1 cellular context compared by ENCODE assay signal in genomic region chr12:6492838-6493579, GRCh38.
TF ChIP-seq lines count a peak whose summit lies in the region.

TSS of gene MRPL51 (minus strand) at chr12:6493262. CDS start at chr12:6493136, 126 bp downstream.

TF ChIP-seq in K562, 482 proteins besides CTCF, POLR2A, EP300 and RAD21 (continued from another document and continues in another):
- TF ChIP-seq PTRF (tag; IDR thresholded peaks at IDR 0.05) (no peak), PURB (CRISPR knock-in tag; IDR thresholded peaks at IDR 0.05; ENCODE audit: low read depth) (no peak), SUPT5H (IDR thresholded peaks at IDR 0.05) (peak; percentile 87), PKNOX1 (IDR thresholded peaks at IDR 0.05) (peak; percentile 56), MTA2 (IDR thresholded peaks at IDR 0.05; ENCODE audit: low read depth) (no peak), TEAD4 (IDR thresholded peaks at IDR 0.05; ENCODE audit: low read length) (no peak), TEAD4 (CRISPR knock-in tag; IDR thresholded peaks at IDR 0.05; ENCODE audit: borderline replicate concordance) (no peak), CBFB (CRISPR knock-in tag; IDR thresholded peaks at IDR 0.05) (no peak), SPI1 (IDR thresholded peaks at IDR 0.05; ENCODE audit: borderline replicate concordance, low read depth, low read length) (no peak), GTF2A2 (tag; IDR thresholded peaks at IDR 0.05) (no peak), NONO (IDR thresholded peaks at IDR 0.05; ENCODE audit: low read depth in 2 of 2, low read length in 1 of 2) (no peak), SNIP1 (IDR thresholded peaks at IDR 0.05; ENCODE audit: low read depth) (no peak), SAFB2 (IDR thresholded peaks at IDR 0.05; ENCODE audit: borderline replicate concordance, low read depth, low read length, severe bottlenecking) (no peak), DDX20 (tag; IDR thresholded peaks at IDR 0.05; ENCODE audit: low read depth) (no peak), KLF10 (CRISPR knock-in tag; IDR thresholded peaks at IDR 0.05) (no peak), E4F1 (CRISPR knock-in tag; IDR thresholded peaks at IDR 0.05; ENCODE audit: borderline replicate concordance) (no peak), ZBED1 (IDR thresholded peaks at IDR 0.05) (no peak), BMI1 (IDR thresholded peaks at IDR 0.05; ENCODE audit: low read length) (no peak), HIVEP1 (CRISPR knock-in tag; IDR thresholded peaks at IDR 0.05) (no peak), TAF1 (IDR thresholded peaks at IDR 0.05; ENCODE audit: control insufficient read depth, extremely low read depth, insufficient read depth, low read length, severe bottlenecking) (peak; percentile 88), RUNX1 (IDR thresholded peaks at IDR 0.05; ENCODE audit: low read depth) (no peak), MYC (IDR thresholded peaks at IDR 0.05; ENCODE audit: low read depth, low read length) (peak; percentile 56), MYC (CRISPR knock-in tag; IDR thresholded peaks at IDR 0.05; ENCODE audit: borderline replicate concordance, low read depth) (no peak), SRSF1 (IDR thresholded peaks at IDR 0.05; ENCODE audit: low read depth, low read length) (no peak), CHCHD3 (CRISPR knock-in tag; IDR thresholded peaks at IDR 0.05) (no peak), TSC22D4 (tag; IDR thresholded peaks at IDR 0.05) (no peak), BRD4 (IDR thresholded peaks at IDR 0.05) (no peak), SMAD2 (IDR thresholded peaks at IDR 0.05; ENCODE audit: low read depth, low read length) (no peak), ZNF77 (CRISPR knock-in tag; IDR thresholded peaks at IDR 0.05) (no peak), SMAD1 (IDR thresholded peaks at IDR 0.05; ENCODE audit: low read depth, low read length, partially characterized antibody) (peak; percentile 28), CREM (IDR thresholded peaks at IDR 0.05; ENCODE audit: low read depth) (peak; percentile 74), L3MBTL2 (IDR thresholded peaks at IDR 0.05) (no peak), ZNF695 (CRISPR knock-in tag; IDR thresholded peaks at IDR 0.05) (no peak), HSF4 (CRISPR knock-in tag; IDR thresholded peaks at IDR 0.05; ENCODE audit: borderline replicate concordance) (no peak), ZNF639 (CRISPR knock-in tag; conservative IDR thresholded peaks at IDR 0.05 in 1 of 2, IDR thresholded peaks at IDR 0.05 in 1 of 2) (peak in 1 of 2 experiments; percentile 36; a peak in 1 of 4 replicates), KDM2B (CRISPR knock-in tag; IDR thresholded peaks at IDR 0.05) (no peak), ZNF146 (CRISPR knock-in tag; IDR thresholded peaks at IDR 0.05; ENCODE audit: unreplicated experiment) (no peak), ZNF696 (CRISPR knock-in tag; conservative IDR thresholded peaks at IDR 0.05) (no peak), CCAR2 (IDR thresholded peaks at IDR 0.05; ENCODE audit: low read depth, low read length) (no peak), CBFA2T3 (IDR thresholded peaks at IDR 0.05) (no peak), MTF1 (CRISPR knock-in tag; IDR thresholded peaks at IDR 0.05; ENCODE audit: borderline replicate concordance) (no peak)
- TF ChIP-seq, protein P1, sequence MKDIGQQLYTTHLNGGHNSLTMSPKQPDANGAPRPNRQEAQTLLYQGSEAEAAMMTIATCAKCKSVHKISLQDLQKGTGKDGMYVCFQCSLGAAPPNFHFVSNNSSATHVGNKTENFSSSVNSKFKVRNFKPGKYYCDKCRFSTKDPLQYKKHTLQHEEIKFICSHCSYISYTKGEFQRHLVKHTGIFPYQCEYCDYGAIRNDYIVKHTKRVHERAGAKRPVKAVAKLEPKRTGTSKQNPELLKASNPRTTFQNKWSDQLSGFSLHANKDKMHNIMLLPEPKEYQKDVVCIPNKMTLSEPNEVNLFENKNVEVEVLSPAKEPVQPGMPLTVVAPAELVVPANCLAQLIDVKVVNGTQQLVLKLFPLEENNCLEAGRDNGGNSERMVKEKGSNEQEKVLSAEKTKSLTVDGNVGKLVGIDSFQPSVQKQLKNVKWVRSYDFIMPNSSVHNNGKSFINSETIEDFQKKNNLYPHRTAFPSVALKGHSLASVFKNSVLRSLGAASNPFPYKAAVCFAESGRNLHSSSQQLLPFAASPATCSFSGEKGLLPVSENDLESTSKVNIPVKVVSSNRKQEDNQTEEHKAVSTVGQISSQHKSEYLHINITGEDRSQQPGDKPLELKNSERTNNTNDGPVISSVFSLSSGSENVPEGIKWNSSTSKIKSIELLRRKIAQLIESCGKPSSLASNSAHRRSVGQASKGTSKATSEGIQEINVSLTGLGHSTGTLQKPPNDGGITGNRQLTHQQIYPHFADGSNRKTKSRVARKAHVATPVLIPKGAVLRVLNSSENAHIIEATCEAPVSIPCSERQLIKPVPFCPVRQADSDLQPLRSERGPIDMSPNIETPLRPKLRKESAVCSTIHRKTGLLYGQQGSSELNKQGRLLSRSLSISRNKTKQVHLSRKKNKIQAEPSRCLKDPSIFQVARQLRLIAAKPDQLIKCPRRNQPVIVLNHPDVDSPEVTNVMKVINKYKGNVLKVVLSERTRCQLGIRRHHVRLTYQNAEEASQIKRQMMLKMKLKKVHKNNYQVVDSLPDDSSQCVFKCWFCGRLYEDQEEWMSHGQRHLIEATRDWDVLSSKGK (CRISPR knock-in tag; IDR thresholded peaks at IDR 0.05), result no peak
- TF ChIP-seq, protein P2, sequence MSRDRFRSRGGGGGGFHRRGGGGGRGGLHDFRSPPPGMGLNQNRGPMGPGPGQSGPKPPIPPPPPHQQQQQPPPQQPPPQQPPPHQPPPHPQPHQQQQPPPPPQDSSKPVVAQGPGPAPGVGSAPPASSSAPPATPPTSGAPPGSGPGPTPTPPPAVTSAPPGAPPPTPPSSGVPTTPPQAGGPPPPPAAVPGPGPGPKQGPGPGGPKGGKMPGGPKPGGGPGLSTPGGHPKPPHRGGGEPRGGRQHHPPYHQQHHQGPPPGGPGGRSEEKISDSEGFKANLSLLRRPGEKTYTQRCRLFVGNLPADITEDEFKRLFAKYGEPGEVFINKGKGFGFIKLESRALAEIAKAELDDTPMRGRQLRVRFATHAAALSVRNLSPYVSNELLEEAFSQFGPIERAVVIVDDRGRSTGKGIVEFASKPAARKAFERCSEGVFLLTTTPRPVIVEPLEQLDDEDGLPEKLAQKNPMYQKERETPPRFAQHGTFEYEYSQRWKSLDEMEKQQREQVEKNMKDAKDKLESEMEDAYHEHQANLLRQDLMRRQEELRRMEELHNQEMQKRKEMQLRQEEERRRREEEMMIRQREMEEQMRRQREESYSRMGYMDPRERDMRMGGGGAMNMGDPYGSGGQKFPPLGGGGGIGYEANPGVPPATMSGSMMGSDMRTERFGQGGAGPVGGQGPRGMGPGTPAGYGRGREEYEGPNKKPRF (IDR thresholded peaks at IDR 0.05; ENCODE audit: low read depth, low read length), result no peak
- TF ChIP-seq, protein P3, sequence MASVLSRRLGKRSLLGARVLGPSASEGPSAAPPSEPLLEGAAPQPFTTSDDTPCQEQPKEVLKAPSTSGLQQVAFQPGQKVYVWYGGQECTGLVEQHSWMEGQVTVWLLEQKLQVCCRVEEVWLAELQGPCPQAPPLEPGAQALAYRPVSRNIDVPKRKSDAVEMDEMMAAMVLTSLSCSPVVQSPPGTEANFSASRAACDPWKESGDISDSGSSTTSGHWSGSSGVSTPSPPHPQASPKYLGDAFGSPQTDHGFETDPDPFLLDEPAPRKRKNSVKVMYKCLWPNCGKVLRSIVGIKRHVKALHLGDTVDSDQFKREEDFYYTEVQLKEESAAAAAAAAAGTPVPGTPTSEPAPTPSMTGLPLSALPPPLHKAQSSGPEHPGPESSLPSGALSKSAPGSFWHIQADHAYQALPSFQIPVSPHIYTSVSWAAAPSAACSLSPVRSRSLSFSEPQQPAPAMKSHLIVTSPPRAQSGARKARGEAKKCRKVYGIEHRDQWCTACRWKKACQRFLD (CRISPR knock-in tag; IDR thresholded peaks at IDR 0.05), result peak; percentile 69; the same call in 1 of the 2 replicates
- TF ChIP-seq, protein P4, sequence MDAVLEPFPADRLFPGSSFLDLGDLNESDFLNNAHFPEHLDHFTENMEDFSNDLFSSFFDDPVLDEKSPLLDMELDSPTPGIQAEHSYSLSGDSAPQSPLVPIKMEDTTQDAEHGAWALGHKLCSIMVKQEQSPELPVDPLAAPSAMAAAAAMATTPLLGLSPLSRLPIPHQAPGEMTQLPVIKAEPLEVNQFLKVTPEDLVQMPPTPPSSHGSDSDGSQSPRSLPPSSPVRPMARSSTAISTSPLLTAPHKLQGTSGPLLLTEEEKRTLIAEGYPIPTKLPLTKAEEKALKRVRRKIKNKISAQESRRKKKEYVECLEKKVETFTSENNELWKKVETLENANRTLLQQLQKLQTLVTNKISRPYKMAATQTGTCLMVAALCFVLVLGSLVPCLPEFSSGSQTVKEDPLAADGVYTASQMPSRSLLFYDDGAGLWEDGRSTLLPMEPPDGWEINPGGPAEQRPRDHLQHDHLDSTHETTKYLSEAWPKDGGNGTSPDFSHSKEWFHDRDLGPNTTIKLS (IDR thresholded peaks at IDR 0.05; ENCODE audit: borderline replicate concordance, low read depth), result no peak
- TF ChIP-seq, protein P5, sequence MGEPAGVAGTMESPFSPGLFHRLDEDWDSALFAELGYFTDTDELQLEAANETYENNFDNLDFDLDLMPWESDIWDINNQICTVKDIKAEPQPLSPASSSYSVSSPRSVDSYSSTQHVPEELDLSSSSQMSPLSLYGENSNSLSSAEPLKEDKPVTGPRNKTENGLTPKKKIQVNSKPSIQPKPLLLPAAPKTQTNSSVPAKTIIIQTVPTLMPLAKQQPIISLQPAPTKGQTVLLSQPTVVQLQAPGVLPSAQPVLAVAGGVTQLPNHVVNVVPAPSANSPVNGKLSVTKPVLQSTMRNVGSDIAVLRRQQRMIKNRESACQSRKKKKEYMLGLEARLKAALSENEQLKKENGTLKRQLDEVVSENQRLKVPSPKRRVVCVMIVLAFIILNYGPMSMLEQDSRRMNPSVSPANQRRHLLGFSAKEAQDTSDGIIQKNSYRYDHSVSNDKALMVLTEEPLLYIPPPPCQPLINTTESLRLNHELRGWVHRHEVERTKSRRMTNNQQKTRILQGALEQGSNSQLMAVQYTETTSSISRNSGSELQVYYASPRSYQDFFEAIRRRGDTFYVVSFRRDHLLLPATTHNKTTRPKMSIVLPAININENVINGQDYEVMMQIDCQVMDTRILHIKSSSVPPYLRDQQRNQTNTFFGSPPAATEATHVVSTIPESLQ (CRISPR knock-in tag; IDR thresholded peaks at IDR 0.05), result no peak
- TF ChIP-seq, protein P6, sequence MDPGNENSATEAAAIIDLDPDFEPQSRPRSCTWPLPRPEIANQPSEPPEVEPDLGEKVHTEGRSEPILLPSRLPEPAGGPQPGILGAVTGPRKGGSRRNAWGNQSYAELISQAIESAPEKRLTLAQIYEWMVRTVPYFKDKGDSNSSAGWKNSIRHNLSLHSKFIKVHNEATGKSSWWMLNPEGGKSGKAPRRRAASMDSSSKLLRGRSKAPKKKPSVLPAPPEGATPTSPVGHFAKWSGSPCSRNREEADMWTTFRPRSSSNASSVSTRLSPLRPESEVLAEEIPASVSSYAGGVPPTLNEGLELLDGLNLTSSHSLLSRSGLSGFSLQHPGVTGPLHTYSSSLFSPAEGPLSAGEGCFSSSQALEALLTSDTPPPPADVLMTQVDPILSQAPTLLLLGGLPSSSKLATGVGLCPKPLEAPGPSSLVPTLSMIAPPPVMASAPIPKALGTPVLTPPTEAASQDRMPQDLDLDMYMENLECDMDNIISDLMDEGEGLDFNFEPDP (CRISPR knock-in tag; IDR thresholded peaks at IDR 0.05), result no peak
- TF ChIP-seq, protein P7, sequence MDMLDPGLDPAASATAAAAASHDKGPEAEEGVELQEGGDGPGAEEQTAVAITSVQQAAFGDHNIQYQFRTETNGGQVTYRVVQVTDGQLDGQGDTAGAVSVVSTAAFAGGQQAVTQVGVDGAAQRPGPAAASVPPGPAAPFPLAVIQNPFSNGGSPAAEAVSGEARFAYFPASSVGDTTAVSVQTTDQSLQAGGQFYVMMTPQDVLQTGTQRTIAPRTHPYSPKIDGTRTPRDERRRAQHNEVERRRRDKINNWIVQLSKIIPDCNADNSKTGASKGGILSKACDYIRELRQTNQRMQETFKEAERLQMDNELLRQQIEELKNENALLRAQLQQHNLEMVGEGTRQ (CRISPR knock-in tag; IDR thresholded peaks at IDR 0.05), result no peak
- TF ChIP-seq, protein P8, sequence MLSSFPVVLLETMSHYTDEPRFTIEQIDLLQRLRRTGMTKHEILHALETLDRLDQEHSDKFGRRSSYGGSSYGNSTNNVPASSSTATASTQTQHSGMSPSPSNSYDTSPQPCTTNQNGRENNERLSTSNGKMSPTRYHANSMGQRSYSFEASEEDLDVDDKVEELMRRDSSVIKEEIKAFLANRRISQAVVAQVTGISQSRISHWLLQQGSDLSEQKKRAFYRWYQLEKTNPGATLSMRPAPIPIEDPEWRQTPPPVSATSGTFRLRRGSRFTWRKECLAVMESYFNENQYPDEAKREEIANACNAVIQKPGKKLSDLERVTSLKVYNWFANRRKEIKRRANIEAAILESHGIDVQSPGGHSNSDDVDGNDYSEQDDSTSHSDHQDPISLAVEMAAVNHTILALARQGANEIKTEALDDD (IDR thresholded peaks at IDR 0.05), result no peak
